ENCODE assay signal across 18 cellular contexts in the genomic region with DNA sequence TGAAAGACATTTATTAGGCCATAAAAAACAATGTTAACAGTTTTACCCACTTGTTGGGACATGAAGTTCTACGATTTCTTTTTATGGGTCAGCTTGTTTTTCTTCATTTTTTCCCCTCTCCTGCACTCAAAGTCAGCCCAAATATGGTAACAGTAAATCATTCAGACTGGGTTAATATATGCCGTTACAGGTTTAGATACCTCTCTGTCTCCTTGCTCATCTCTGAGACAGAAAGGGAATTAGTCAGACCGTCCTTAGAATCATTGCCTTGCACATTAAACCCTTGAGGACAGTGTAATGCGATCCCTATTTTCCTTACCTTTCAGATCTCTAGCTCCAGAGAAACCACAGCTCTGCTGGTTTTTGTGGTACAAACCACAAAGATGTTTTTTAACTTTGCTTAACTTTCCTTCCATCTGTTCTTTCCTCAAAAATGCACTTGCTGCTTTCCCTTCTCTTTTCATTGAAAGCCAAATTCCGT.
DNase-seq lines count a peak whose midpoint lies in the region; ATAC-seq, FAIRE-seq and TF ChIP-seq lines count a peak whose summit lies in the region.
"Had no signal": no experiment of that assay in that cellular context is flagged by ENCODE, and none has a peak within 500 bp of the region (broad histone marks: within the 10 kb centered on the region; RNA-seq: fewer than 3 reads in every experiment).

No MANE protein-coding gene starts in this region.

- no peaks in the 10 kb centered on the region for H3K9me3 ChIP-seq in astrocyte (ENCODE audit: insufficient read depth, low read depth, low read length)
- H3K9me3 ChIP-seq: right lobe of liver, suprapubic skin had no signal

- peaks cover 9% of the 10 kb centered on the region for H3K4me1 Mint-ChIP-seq in astrocyte (ENCODE audit: low read depth, unreplicated experiment)
- H3K4me1 Mint-ChIP-seq in type B pancreatic cell (ENCODE audit: unreplicated experiment): peaks cover 18% of the 10 kb centered on the region
- no peaks in the 10 kb centered on the region for H3K4me1 Mint-ChIP-seq in activated CD4-positive, alpha-beta memory T cell treated with anti-CD3 and anti-CD28 coated beads for 36 hours (ENCODE audit: low read depth)
- H3K4me1 Mint-ChIP-seq: neural crest cell, T-helper 17 cell had no signal

- TF ChIP-seq CTCF in astrocyte (IDR thresholded peaks at IDR 0.05; ENCODE audit: insufficient read depth, low read depth, low read length) (no peak), type B pancreatic cell (conservative IDR thresholded peaks at IDR 0.05) (no peak)

- H3K36me3 ChIP-seq in astrocyte (ENCODE audit: insufficient read depth, low read length): no peaks in the 10 kb centered on the region
- H3K36me3 ChIP-seq: brain microvascular endothelial cell, right lobe of liver, suprapubic skin had no signal

- FAIRE-seq in HTR-8/SVneo (lab: Jason Lieb, UNC): no peak
- peak; percentile 41 for FAIRE-seq in astrocyte (lab: Jason Lieb, UNC)

- peaks cover 10% of the 10 kb centered on the region for H3K9me3 Mint-ChIP-seq in astrocyte (ENCODE audit: unreplicated experiment)
- H3K9me3 Mint-ChIP-seq in type B pancreatic cell: peaks cover 16% of the 10 kb centered on the region
- no peaks in the 10 kb centered on the region for H3K9me3 Mint-ChIP-seq in activated CD4-positive, alpha-beta memory T cell treated with anti-CD3 and anti-CD28 coated beads for 36 hours

- DNase-seq in HTR-8/SVneo (ENCODE audit: insufficient read length, low spot score): peak; percentile 23
- DNase-seq in astrocyte (ENCODE audit: low read depth): peak; percentile 85
- DNase-seq in islet precursor cell: peak; percentile 58
- no peak for DNase-seq in type B pancreatic cell (ENCODE audit: extremely low spot score, unreplicated experiment)
- DNase-seq in activated CD4-positive, alpha-beta memory T cell treated with anti-CD3 and anti-CD28 coated beads for 36 hours: no peak
- no peak for DNase-seq in NCI-H526 (lab: John Stamatoyannopoulos, UW)
- DNase-seq: activated CD4-positive, CD25-positive, alpha-beta regulatory T cell treated with anti-CD3 and anti-CD28 coated beads, Interleukin-2, amount 50 U/mL, for 72 hours; brain microvascular endothelial cell; DMS53; NCI-H2171; NCI-H82; right lobe of liver; T-helper 17 cell had no signal

- H3K36me3 Mint-ChIP-seq in astrocyte (ENCODE audit: low read depth, unreplicated experiment): no peaks in the 10 kb centered on the region
- H3K36me3 Mint-ChIP-seq in type B pancreatic cell: no peaks in the 10 kb centered on the region
- no peaks in the 10 kb centered on the region for H3K36me3 Mint-ChIP-seq in activated CD4-positive, alpha-beta memory T cell treated with anti-CD3 and anti-CD28 coated beads for 36 hours

- no peaks in the 10 kb centered on the region for H3K79me2 ChIP-seq in astrocyte (ENCODE audit: insufficient read depth, low read length)

- H3K4me2 ChIP-seq in astrocyte (ENCODE audit: low read length): no peak overlapping the region

- no peak overlapping the region for H3K4me3 ChIP-seq in astrocyte (ENCODE audit: insufficient read depth, low read depth, low read length)
- H3K4me3 ChIP-seq: right lobe of liver, suprapubic skin had no signal

- H3K27me3 Mint-ChIP-seq in astrocyte (ENCODE audit: low read depth, unreplicated experiment): peaks cover 57% of the 10 kb centered on the region
- no peaks in the 10 kb centered on the region for H3K27me3 Mint-ChIP-seq in type B pancreatic cell
- peaks cover 6% of the 10 kb centered on the region for H3K27me3 Mint-ChIP-seq in activated CD4-positive, alpha-beta memory T cell treated with anti-CD3 and anti-CD28 coated beads for 36 hours

- no peak overlapping the region for H3K9ac ChIP-seq in astrocyte (ENCODE audit: low read length)

- H3K27ac Mint-ChIP-seq in astrocyte (ENCODE audit: unreplicated experiment) (no peak overlapping the region), type B pancreatic cell (peak overlapping the region; percentile 15)
- H3K27ac Mint-ChIP-seq in activated CD4-positive, alpha-beta memory T cell treated with anti-CD3 and anti-CD28 coated beads for 36 hours: no peak overlapping the region
- H3K27ac Mint-ChIP-seq: T-helper 17 cell had no signal

- H4K20me1 ChIP-seq in astrocyte (ENCODE audit: insufficient read depth, low read length): no peaks in the 10 kb centered on the region

- H3K27ac ChIP-seq in astrocyte (ENCODE audit: low read depth, low read length): no peak overlapping the region
- H3K27ac ChIP-seq: brain microvascular endothelial cell, C4-2B, right lobe of liver, suprapubic skin had no signal

- POLR2A ChIA-PET in activated CD4-positive, alpha-beta memory T cell treated with anti-CD3 and anti-CD28 coated beads for 36 hours (lab: Charles Lee): no interaction called here

- no peak for ATAC-seq in GM19351 (IDR thresholded peaks at IDR 0.05; ENCODE audit: unreplicated experiment)
- ATAC-seq in GM19467 (IDR thresholded peaks at IDR 0.05; ENCODE audit: unreplicated experiment): no peak
- ATAC-seq: right lobe of liver, T-helper 17 cell had no signal

- H2AFZ ChIP-seq in astrocyte (ENCODE audit: low read depth, low read length): no peak overlapping the region

- intact Hi-C loops in activated CD4-positive, alpha-beta memory T cell treated with anti-CD3 and anti-CD28 coated beads for 36 hours (cut with micrococcal nuclease): no loop called here

- CTCF ChIA-PET in activated CD4-positive, alpha-beta memory T cell treated with anti-CD3 and anti-CD28 coated beads for 36 hours (lab: Charles Lee): no interaction called here

- H3K4me3 Mint-ChIP-seq in astrocyte (ENCODE audit: unreplicated experiment): no peak overlapping the region
- peak overlapping the region; percentile 9 for H3K4me3 Mint-ChIP-seq in type B pancreatic cell
- H3K4me3 Mint-ChIP-seq in activated CD4-positive, alpha-beta memory T cell treated with anti-CD3 and anti-CD28 coated beads for 36 hours: no peak overlapping the region
- H3K4me3 Mint-ChIP-seq: neural crest cell, T-helper 17 cell had no signal

- H3K4me1 ChIP-seq in astrocyte (ENCODE audit: insufficient read depth, low read length): no peaks in the 10 kb centered on the region
- H3K4me1 ChIP-seq: right lobe of liver, suprapubic skin had no signal

- no peaks in the 10 kb centered on the region for H3K27me3 ChIP-seq in astrocyte (ENCODE audit: insufficient read depth, low read length)
- H3K27me3 ChIP-seq: brain microvascular endothelial cell, right lobe of liver, suprapubic skin had no signal

Comparison
In these comparisons a context has a peak if more than half of its experiments do, and no peak if none do; other contexts are left out.
1. DNase-seq: peak in HTR-8/SVneo (single experiment), astrocyte (single experiment) and islet precursor cell (single experiment); none in type B pancreatic cell (single experiment), activated CD4-positive, alpha-beta memory T cell treated with anti-CD3 and anti-CD28 coated beads for 36 hours (single experiment) and NCI-H526 (0 of 2).